15 cellular contexts compared by ENCODE assay signal in genomic region chr1:115134850-115135484, GRCh38. TPM values are rescaled to one million over a fixed set of nuclear protein-coding genes. Genes with fewer than 3 reads are reported as not detected.
DNase-seq lines count a peak whose midpoint lies in the region; ATAC-seq and TF ChIP-seq lines count a peak whose summit lies in the region.
"Had no signal": no experiment of that assay in that cellular context is flagged by ENCODE, and none has a peak within 500 bp of the region (broad histone marks: within the 10 kb centered on the region; RNA-seq: fewer than 3 reads in every experiment).

No MANE protein-coding gene starts in this region.

- intact Hi-C loops in sigmoid colon (cut with DNase I): loop anchor here (5.0 to 10.0 kb wide), 2 partner anchors 570 to 637 kb away; no protein-coding TSS in a partner anchor

- H3K27me3 ChIP-seq in SK-N-SH (ENCODE audit: insufficient read depth) (no peaks in the 10 kb centered on the region), sigmoid colon (no peaks in the 10 kb centered on the region), SJCRH30 (no peaks in the 10 kb centered on the region; the same call in 1 of the 2 replicates)
- H3K27me3 ChIP-seq: neural progenitor cell had no signal

- H3K9me3 ChIP-seq in SK-N-SH (no peaks in the 10 kb centered on the region), sigmoid colon (no peaks in the 10 kb centered on the region), SJCRH30 (replicated peaks) (no peaks in the 10 kb centered on the region)

- H2AFZ ChIP-seq in SK-N-SH (ENCODE audit: low read depth): peak overlapping the region; percentile 35; the same call in 1 of the 2 replicates
- H2AFZ ChIP-seq: neural progenitor cell had no signal

- peak overlapping the region; percentile 46; the same call in 1 of the 2 replicates for H3K9ac ChIP-seq in SK-N-SH
- H3K9ac ChIP-seq: neural progenitor cell had no signal

- TF ChIP-seq RAD21 in SK-N-SH (IDR thresholded peaks at IDR 0.05; ENCODE audit: low read length): no peak

- 57% methylated on average over 10 of the region's 10 CpGs for WGBS in SK-N-SH (ENCODE audit: low lambda C conversion rate)
- 67 to 71% methylated on average over 10 of the region's 10 CpGs for WGBS in sigmoid colon, 2 donors

- H3K4me3 ChIP-seq in SK-N-SH (ENCODE audit: low read depth in 2 of 2, low read length in 1 of 2) (no peak overlapping the region), sigmoid colon (no peak overlapping the region), SJCRH30 (no peak overlapping the region)
- H3K4me3 ChIP-seq: neural progenitor cell had no signal

- peaks cover 21% of the 10 kb centered on the region for H3F3A ChIP-seq in SK-N-SH (replicated peaks; ENCODE audit: insufficient read depth)

- H3K27ac ChIP-seq in SK-N-SH (ENCODE audit: low read depth in 2 of 2, low read length in 1 of 2) (peak overlapping the region in 1 of 2 experiments; percentile 82; a peak in 2 of 4 replicates), sigmoid colon (peak overlapping the region in 3 of 4 donors; percentile 43 to 60 (median 48)), SJCRH30 (no peak overlapping the region)
- H3K27ac ChIP-seq: neural progenitor cell had no signal

- H3K36me3 ChIP-seq in SK-N-SH (replicated peaks in 1 of 2; ENCODE audit: control insufficient read depth in 1 of 2, insufficient read depth in 2 of 2, low read length in 1 of 2) (no peaks in the 10 kb centered on the region), sigmoid colon (no peaks in the 10 kb centered on the region), SJCRH30 (no peaks in the 10 kb centered on the region)
- H3K36me3 ChIP-seq: neural progenitor cell had no signal

- CTCF ChIA-PET in SK-N-SH (lab: Yijun Ruan, JAX): interaction anchor here (1.4 to 8.7 kb wide), 3 partner anchors 193 to 460 kb away, joined by 3 to 280 read pairs (median 202); no protein-coding TSS in a partner anchor

- in situ Hi-C loops in KBM-7 (cut with MboI; ENCODE audit: low pct_unique_long_range_greater_than_20kb, low sequenced_read_pairs): loop anchor here (10.0 to 25.0 kb wide), 2 partner anchors 460 to 627 kb away; partner anchors contain the start of gene CASQ2

- TF ChIP-seq EP300 in SK-N-SH (IDR thresholded peaks at IDR 0.05; ENCODE audit: borderline replicate concordance in 1 of 2, low read depth in 1 of 2, low read length in 1 of 2) (peak in 1 of 2 experiments; percentile 65; a peak in 1 of 4 replicates), sigmoid colon (IDR thresholded peaks at IDR 0.05) (no peak)

- no peaks in the 10 kb centered on the region for H3K9me2 ChIP-seq in SK-N-SH

- ATAC-seq in GM19395 (IDR thresholded peaks at IDR 0.05; ENCODE audit: unreplicated experiment): no peak

- no peak for TF ChIP-seq POLR2A in sigmoid colon (IDR thresholded peaks at IDR 0.05)

- peak overlapping the region; percentile 66 for H3K4me2 ChIP-seq in SK-N-SH
- H3K4me2 ChIP-seq: neural progenitor cell had no signal

- no peaks in the 10 kb centered on the region for H4K20me1 ChIP-seq in SK-N-SH (ENCODE audit: insufficient read depth)

- TF ChIP-seq CTCF in SK-N-SH (IDR thresholded peaks at IDR 0.05) (no peak), sigmoid colon (IDR thresholded peaks at IDR 0.05) (no peak)

- H3K4me1 ChIP-seq in SK-N-SH (ENCODE audit: control insufficient read depth in 1 of 2, insufficient read depth in 2 of 2, low read depth in 1 of 2, low read length in 1 of 2) (peaks cover 8 to 25% of the 10 kb centered on the region in 2 experiments; a peak in 3 of 4 replicates), sigmoid colon (peaks cover 0 to 22% (median 17%) of the 10 kb centered on the region in 4 donors), SJCRH30 (peaks cover 3% of the 10 kb centered on the region; the same call in 1 of the 2 replicates)
- H3K4me1 ChIP-seq: neural progenitor cell had no signal

- POLR2A ChIA-PET in SK-N-SH (lab: Yijun Ruan, JAX): no interaction called here

- peak; percentile 81 for DNase-seq in GM03348 (ENCODE audit: low spot score)
- DNase-seq in SK-N-SH: no peak
- DNase-seq in fibroblast of peridontal ligament (ENCODE audit: extremely low read depth): peak; percentile 74
- no peak for DNase-seq in sigmoid colon
- DNase-seq in HUDEP-2 (lab: John Stamatoyannopoulos, UW; ENCODE audit: unreplicated experiment in 76 of 76): no peak
- DNase-seq in KBM-7: no peak
- DNase-seq in SJCRH30: no peak
- DNase-seq: activated CD4-positive, alpha-beta memory T cell treated with anti-CD3 and anti-CD28 coated beads for 36 hours; activated naive CD8-positive, alpha-beta T cell treated with anti-CD3 and anti-CD28 coated beads, Interleukin-2, amount 10 ng/mL, durations not matched to agents 7 days and 5 days; DMS53; H9; NCI-H1694 treated with DMSO at 0.1 percent for 48 hours; SIG-M5 had no signal

- H3K79me2 ChIP-seq in SK-N-SH (ENCODE audit: insufficient read depth): no peaks in the 10 kb centered on the region

TF ChIP-seq in SK-N-SH, 30 proteins besides CTCF, POLR2A, EP300 and RAD21 (continues in another document):
- peak; percentile 47; the same call in 1 of the 2 replicates for TF ChIP-seq PBX3 (IDR thresholded peaks at IDR 0.05)
- TF ChIP-seq YY1 (IDR thresholded peaks at IDR 0.05; ENCODE audit: low read depth): no peak
- peak; percentile 40 for TF ChIP-seq TCF12 (IDR thresholded peaks at IDR 0.05)
- no peak for TF ChIP-seq REST (IDR thresholded peaks at IDR 0.05; ENCODE audit: low read depth, low read length)
- peak; percentile 57 for TF ChIP-seq FOSL2 (IDR thresholded peaks at IDR 0.05; ENCODE audit: borderline replicate concordance, low read depth)
- no peak for TF ChIP-seq MEF2A (IDR thresholded peaks at IDR 0.05; ENCODE audit: borderline replicate concordance, low read depth)
- no peak for TF ChIP-seq GABPA (IDR thresholded peaks at IDR 0.05; ENCODE audit: low read depth)
- no peak for TF ChIP-seq USF2 (IDR thresholded peaks at IDR 0.05; ENCODE audit: borderline replicate concordance, low read depth, low read length)
- no peak for TF ChIP-seq IRF3 (IDR thresholded peaks at IDR 0.05; ENCODE audit: low read depth, low read length)
- no peak for TF ChIP-seq MXI1 (IDR thresholded peaks at IDR 0.05; ENCODE audit: low read depth, low read length)
- no peak for TF ChIP-seq SIN3A (IDR thresholded peaks at IDR 0.05; ENCODE audit: borderline replicate concordance, low read depth, low read length)
- TF ChIP-seq TEAD4 (IDR thresholded peaks at IDR 0.05; ENCODE audit: borderline replicate concordance, insufficient read depth): peak; percentile 68; the same call in 1 of the 2 replicates

RNA-seq across cellular contexts. Expression of gene TSPAN2, which starts 45.7 kb away (rescaled TPM):
- polyA plus RNA-seq in SK-N-SH (2012; rRNA removed) (0.21 and 0.23 TPM in 2 replicates), sigmoid colon (1 to 10 TPM in 2 of 3 donors, under 1 TPM in 1; 0.46 to 5.5 (median 1.8) TPM)
- polyA plus RNA-seq in SK-N-SH (2012; cell fraction: cytosol; rRNA removed): 0.28 and 0.50 TPM in 2 replicates
- 0.13 and 0.20 TPM in 2 replicates for polyA plus RNA-seq in SK-N-SH (2012; cell fraction: nucleus; rRNA removed)
- 100 to 1,000 TPM in 2 of 4 donors, 10 to 100 TPM in 2; 61.5 to 122 (median 94.7) TPM for total RNA-seq in sigmoid colon
- total RNA-seq in SJCRH30 (2014; rRNA removed; shearing (Covaris generic)): 0.02 TPM in 1 of 2 replicates, not detected in the other

Comparison
In these comparisons a context has a peak if more than half of its experiments do, and no peak if none do; other contexts are left out.
1. DNase-seq: peak in GM03348 (single experiment) and fibroblast of peridontal ligament (single experiment); none in SK-N-SH (single experiment), sigmoid colon (single experiment), HUDEP-2 (0 of 76), KBM-7 (single experiment) and SJCRH30 (0 of 2).
2. RNA of gene TSPAN2, which starts 45.7 kb away (total RNA-seq): 61.5 to 122 TPM in sigmoid colon; 0.02 TPM in SJCRH30; every median in the first group is over 10 times any median in the second.